Comparison of ENCODE assay signal across 1 cellular context in genomic region chr5:138178516-138179276, GRCh38.
TF ChIP-seq lines count a peak whose summit lies in the region.

BRD8 (minus strand) TSS chr5:138178630; CDS start chr5:138178614, 16 bp downstream.
KIF20A (plus strand) TSS chr5:138179112; CDS start chr5:138179681, 569 bp downstream.

TF ChIP-seq in HepG2, 621 proteins besides CTCF, POLR2A, EP300 and RAD21 (continued from another document and continues in another):
- TF ChIP-seq ZBTB42 (CRISPR knock-in tag; IDR thresholded peaks at IDR 0.05), result no peak; the same call in 1 of the 2 replicates
- no peak for TF ChIP-seq FUBP1 (CRISPR knock-in tag; IDR thresholded peaks at IDR 0.05; ENCODE audit: borderline replicate concordance)
- TF ChIP-seq ELF3 (CRISPR knock-in tag; IDR thresholded peaks at IDR 0.05), result peak; percentile 5; the same call in 1 of the 2 replicates
- TF ChIP-seq GTF3A (CRISPR knock-in tag; conservative IDR thresholded peaks at IDR 0.05), result no peak; the same call in 1 of the 2 replicates
- TF ChIP-seq ZBTB1 (CRISPR knock-in tag; IDR thresholded peaks at IDR 0.05; ENCODE audit: borderline replicate concordance), result no peak
- peak; percentile 5; the same call in 1 of the 2 replicates for TF ChIP-seq ZNF670 (CRISPR knock-in tag; IDR thresholded peaks at IDR 0.05; ENCODE audit: borderline replicate concordance)
- TF ChIP-seq MYPOP (CRISPR knock-in tag; IDR thresholded peaks at IDR 0.05), result peak; percentile 86
- TF ChIP-seq TCF7L2 (IDR thresholded peaks at IDR 0.05; ENCODE audit: low read depth, low read length), result no peak
- 0 out of 2 replicates have a peak, but pooled peaks have one; percentile 33 for TF ChIP-seq ZMAT3 (CRISPR knock-in tag; conservative IDR thresholded peaks at IDR 0.05)
- peak in 1 of 2 experiments; percentile 37; a peak in 1 of 4 replicates for TF ChIP-seq KLF16 (CRISPR knock-in tag; IDR thresholded peaks at IDR 0.05)
- TF ChIP-seq ZNF33B (CRISPR knock-in tag; IDR thresholded peaks at IDR 0.05), result no peak
- TF ChIP-seq SIN3B (IDR thresholded peaks at IDR 0.05; ENCODE audit: low read length), result peak; percentile 99
- peak; percentile 72 for TF ChIP-seq SUZ12 (IDR thresholded peaks at IDR 0.05; ENCODE audit: low read depth, low read length)
- TF ChIP-seq REST (IDR thresholded peaks at IDR 0.05; ENCODE audit: borderline replicate concordance in 1 of 2, low read depth in 1 of 2, low read length in 2 of 2), result 0 out of 4 replicates have a peak, but pooled peaks of 1 of the 2 experiments have one; percentile 22
- 0 out of 2 replicates have a peak, but pooled peaks have one; percentile 13 for TF ChIP-seq SP140L (CRISPR knock-in tag; IDR thresholded peaks at IDR 0.05; ENCODE audit: borderline replicate concordance)
- TF ChIP-seq ZNF232 (CRISPR knock-in tag; IDR thresholded peaks at IDR 0.05; ENCODE audit: borderline replicate concordance), result peak; percentile 84; the same call in 1 of the 2 replicates
- no peak for TF ChIP-seq ZNF34 (CRISPR knock-in tag; IDR thresholded peaks at IDR 0.05; ENCODE audit: borderline replicate concordance)
- no peak for TF ChIP-seq ZNF792 (CRISPR knock-in tag; IDR thresholded peaks at IDR 0.05)
- peak; percentile 56; the same call in 1 of the 2 replicates for TF ChIP-seq ZNF619 (CRISPR knock-in tag; IDR thresholded peaks at IDR 0.05)
- no peak for TF ChIP-seq AKAP8 (CRISPR knock-in tag; IDR thresholded peaks at IDR 0.05)
- peak; percentile 54; the same call in 1 of the 2 replicates for TF ChIP-seq NCOR1 (IDR thresholded peaks at IDR 0.05; ENCODE audit: borderline replicate concordance, low read length)
- no peak for TF ChIP-seq TBP (CRISPR knock-in tag; IDR thresholded peaks at IDR 0.05)
- TF ChIP-seq SMAD3 (CRISPR knock-in tag; IDR thresholded peaks at IDR 0.05), result no peak; the same call in 1 of the 2 replicates
- TF ChIP-seq SOX6 (IDR thresholded peaks at IDR 0.05), result no peak
- TF ChIP-seq SOX6 (CRISPR knock-in tag; IDR thresholded peaks at IDR 0.05), result peak; percentile 40; the same call in 1 of the 2 replicates
- no peak for TF ChIP-seq ARHGAP35 (CRISPR knock-in tag; IDR thresholded peaks at IDR 0.05; ENCODE audit: borderline replicate concordance)
- no peak for TF ChIP-seq CSRNP2 (CRISPR knock-in tag; conservative IDR thresholded peaks at IDR 0.05; ENCODE audit: low read depth)
- no peak for TF ChIP-seq ZNF549 (CRISPR knock-in tag; IDR thresholded peaks at IDR 0.05)
- TF ChIP-seq KLF12 (CRISPR knock-in tag; IDR thresholded peaks at IDR 0.05; ENCODE audit: borderline replicate concordance), result no peak; the same call in 1 of the 2 replicates
- no peak for TF ChIP-seq THAP7 (CRISPR knock-in tag; IDR thresholded peaks at IDR 0.05)
- peak; percentile 64; the same call in 1 of the 2 replicates for TF ChIP-seq CREB1 (IDR thresholded peaks at IDR 0.05)
- TF ChIP-seq CREB1 (CRISPR knock-in tag; IDR thresholded peaks at IDR 0.05), result peak; percentile 91
- TF ChIP-seq SRF (IDR thresholded peaks at IDR 0.05; ENCODE audit: low read depth, low read length), result peak; percentile 72; the same call in 1 of the 2 replicates
- TF ChIP-seq MXD4 (CRISPR knock-in tag; IDR thresholded peaks at IDR 0.05), result peak; percentile 99
- TF ChIP-seq NRL (CRISPR knock-in tag; IDR thresholded peaks at IDR 0.05; ENCODE audit: borderline replicate concordance), result no peak
- TF ChIP-seq ZNF530 (CRISPR knock-in tag; IDR thresholded peaks at IDR 0.05; ENCODE audit: low read depth), result no peak
- peak; percentile 31; the same call in 1 of the 2 replicates for TF ChIP-seq ARNT2 (CRISPR knock-in tag; IDR thresholded peaks at IDR 0.05; ENCODE audit: low read depth)
- TF ChIP-seq YEATS4 (CRISPR knock-in tag; IDR thresholded peaks at IDR 0.05; ENCODE audit: borderline replicate concordance), result peak; percentile 51; the same call in 1 of the 2 replicates
- no peak for TF ChIP-seq ZNF432 (CRISPR knock-in tag; IDR thresholded peaks at IDR 0.05; ENCODE audit: borderline replicate concordance)
- TF ChIP-seq ZNF260 (CRISPR knock-in tag; IDR thresholded peaks at IDR 0.05; ENCODE audit: borderline replicate concordance, low read depth), result no peak
- TF ChIP-seq ZNF800 (CRISPR knock-in tag; IDR thresholded peaks at IDR 0.05), result 0 out of 2 replicates have a peak, but pooled peaks have one; percentile 10
- TF ChIP-seq ELK4 (CRISPR knock-in tag; IDR thresholded peaks at IDR 0.05; ENCODE audit: borderline replicate concordance), result no peak
- peak; percentile 73 for TF ChIP-seq KAT8 (CRISPR knock-in tag; IDR thresholded peaks at IDR 0.05)
- no peak for TF ChIP-seq ATF5 (CRISPR knock-in tag; IDR thresholded peaks at IDR 0.05; ENCODE audit: low read depth)
- peak; percentile 98 for TF ChIP-seq ZNF564 (CRISPR knock-in tag; IDR thresholded peaks at IDR 0.05)
- TF ChIP-seq TBX2 (CRISPR knock-in tag; IDR thresholded peaks at IDR 0.05; ENCODE audit: borderline replicate concordance), result peak; percentile 52
- no peak for TF ChIP-seq REXO4 (CRISPR knock-in tag; IDR thresholded peaks at IDR 0.05; ENCODE audit: borderline replicate concordance)
- TF ChIP-seq HNF1A (IDR thresholded peaks at IDR 0.05; ENCODE audit: low read depth), result no peak
- TF ChIP-seq HNF1A (CRISPR knock-in tag; IDR thresholded peaks at IDR 0.05; ENCODE audit: borderline replicate concordance), result no peak
- no peak for TF ChIP-seq HNRNPUL1 (IDR thresholded peaks at IDR 0.05; ENCODE audit: low read depth, low read length)
- TF ChIP-seq ZNF24 (IDR thresholded peaks at IDR 0.05), result no peak
- no peak for TF ChIP-seq EED (CRISPR knock-in tag; IDR thresholded peaks at IDR 0.05)
